ENCODE assay signal across 2 cellular contexts in genomic region chr6:470051-470900, GRCh38.
TF ChIP-seq lines count a peak whose summit lies in the region.

No MANE protein-coding gene starts in this region.

TF ChIP-seq in HepG2, 621 proteins besides CTCF, POLR2A, EP300 and RAD21 (continued from another document):
- TF ChIP-seq EED (CRISPR knock-in tag; IDR thresholded peaks at IDR 0.05), result 0 out of 2 replicates have a peak, but pooled peaks have one; percentile 39
- TF ChIP-seq FOSL2 (CRISPR knock-in tag; IDR thresholded peaks at IDR 0.05), result peak; percentile 52; the same call in 1 of the 2 replicates
- no peak for TF ChIP-seq ZNF224 (CRISPR knock-in tag; IDR thresholded peaks at IDR 0.05)
- peak; percentile 70 for TF ChIP-seq CEBPB (IDR thresholded peaks at IDR 0.05; ENCODE audit: borderline replicate concordance, low read depth, low read length)
- no peak for TF ChIP-seq NFKBIZ (CRISPR knock-in tag; IDR thresholded peaks at IDR 0.05)
- TF ChIP-seq RERE (CRISPR knock-in tag; IDR thresholded peaks at IDR 0.05; ENCODE audit: low read depth), result no peak
- TF ChIP-seq, protein P1, sequence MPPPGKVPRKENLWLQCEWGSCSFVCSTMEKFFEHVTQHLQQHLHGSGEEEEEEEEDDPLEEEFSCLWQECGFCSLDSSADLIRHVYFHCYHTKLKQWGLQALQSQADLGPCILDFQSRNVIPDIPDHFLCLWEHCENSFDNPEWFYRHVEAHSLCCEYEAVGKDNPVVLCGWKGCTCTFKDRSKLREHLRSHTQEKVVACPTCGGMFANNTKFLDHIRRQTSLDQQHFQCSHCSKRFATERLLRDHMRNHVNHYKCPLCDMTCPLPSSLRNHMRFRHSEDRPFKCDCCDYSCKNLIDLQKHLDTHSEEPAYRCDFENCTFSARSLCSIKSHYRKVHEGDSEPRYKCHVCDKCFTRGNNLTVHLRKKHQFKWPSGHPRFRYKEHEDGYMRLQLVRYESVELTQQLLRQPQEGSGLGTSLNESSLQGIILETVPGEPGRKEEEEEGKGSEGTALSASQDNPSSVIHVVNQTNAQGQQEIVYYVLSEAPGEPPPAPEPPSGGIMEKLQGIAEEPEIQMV (CRISPR knock-in tag; IDR thresholded peaks at IDR 0.05; ENCODE audit: low read depth), result no peak
- TF ChIP-seq, protein P2, sequence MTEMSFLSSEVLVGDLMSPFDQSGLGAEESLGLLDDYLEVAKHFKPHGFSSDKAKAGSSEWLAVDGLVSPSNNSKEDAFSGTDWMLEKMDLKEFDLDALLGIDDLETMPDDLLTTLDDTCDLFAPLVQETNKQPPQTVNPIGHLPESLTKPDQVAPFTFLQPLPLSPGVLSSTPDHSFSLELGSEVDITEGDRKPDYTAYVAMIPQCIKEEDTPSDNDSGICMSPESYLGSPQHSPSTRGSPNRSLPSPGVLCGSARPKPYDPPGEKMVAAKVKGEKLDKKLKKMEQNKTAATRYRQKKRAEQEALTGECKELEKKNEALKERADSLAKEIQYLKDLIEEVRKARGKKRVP (CRISPR knock-in tag; IDR thresholded peaks at IDR 0.05), result peak in 1 of 2 experiments; percentile 18; a peak in 1 of 4 replicates
- no peak for TF ChIP-seq THAP9 (CRISPR knock-in tag; IDR thresholded peaks at IDR 0.05; ENCODE audit: borderline replicate concordance)
- TF ChIP-seq NPAS2 (CRISPR knock-in tag; IDR thresholded peaks at IDR 0.05; ENCODE audit: borderline replicate concordance), result no peak

TF ChIP-seq in GM23338, 12 proteins besides CTCF, POLR2A, EP300 and RAD21 (continued from another document):
- TF ChIP-seq CREB1 (CRISPR knock-in tag; IDR thresholded peaks at IDR 0.05; ENCODE audit: low read depth), result no peak
- no peak for TF ChIP-seq ETS1 (IDR thresholded peaks at IDR 0.05)
- TF ChIP-seq, protein P3, sequence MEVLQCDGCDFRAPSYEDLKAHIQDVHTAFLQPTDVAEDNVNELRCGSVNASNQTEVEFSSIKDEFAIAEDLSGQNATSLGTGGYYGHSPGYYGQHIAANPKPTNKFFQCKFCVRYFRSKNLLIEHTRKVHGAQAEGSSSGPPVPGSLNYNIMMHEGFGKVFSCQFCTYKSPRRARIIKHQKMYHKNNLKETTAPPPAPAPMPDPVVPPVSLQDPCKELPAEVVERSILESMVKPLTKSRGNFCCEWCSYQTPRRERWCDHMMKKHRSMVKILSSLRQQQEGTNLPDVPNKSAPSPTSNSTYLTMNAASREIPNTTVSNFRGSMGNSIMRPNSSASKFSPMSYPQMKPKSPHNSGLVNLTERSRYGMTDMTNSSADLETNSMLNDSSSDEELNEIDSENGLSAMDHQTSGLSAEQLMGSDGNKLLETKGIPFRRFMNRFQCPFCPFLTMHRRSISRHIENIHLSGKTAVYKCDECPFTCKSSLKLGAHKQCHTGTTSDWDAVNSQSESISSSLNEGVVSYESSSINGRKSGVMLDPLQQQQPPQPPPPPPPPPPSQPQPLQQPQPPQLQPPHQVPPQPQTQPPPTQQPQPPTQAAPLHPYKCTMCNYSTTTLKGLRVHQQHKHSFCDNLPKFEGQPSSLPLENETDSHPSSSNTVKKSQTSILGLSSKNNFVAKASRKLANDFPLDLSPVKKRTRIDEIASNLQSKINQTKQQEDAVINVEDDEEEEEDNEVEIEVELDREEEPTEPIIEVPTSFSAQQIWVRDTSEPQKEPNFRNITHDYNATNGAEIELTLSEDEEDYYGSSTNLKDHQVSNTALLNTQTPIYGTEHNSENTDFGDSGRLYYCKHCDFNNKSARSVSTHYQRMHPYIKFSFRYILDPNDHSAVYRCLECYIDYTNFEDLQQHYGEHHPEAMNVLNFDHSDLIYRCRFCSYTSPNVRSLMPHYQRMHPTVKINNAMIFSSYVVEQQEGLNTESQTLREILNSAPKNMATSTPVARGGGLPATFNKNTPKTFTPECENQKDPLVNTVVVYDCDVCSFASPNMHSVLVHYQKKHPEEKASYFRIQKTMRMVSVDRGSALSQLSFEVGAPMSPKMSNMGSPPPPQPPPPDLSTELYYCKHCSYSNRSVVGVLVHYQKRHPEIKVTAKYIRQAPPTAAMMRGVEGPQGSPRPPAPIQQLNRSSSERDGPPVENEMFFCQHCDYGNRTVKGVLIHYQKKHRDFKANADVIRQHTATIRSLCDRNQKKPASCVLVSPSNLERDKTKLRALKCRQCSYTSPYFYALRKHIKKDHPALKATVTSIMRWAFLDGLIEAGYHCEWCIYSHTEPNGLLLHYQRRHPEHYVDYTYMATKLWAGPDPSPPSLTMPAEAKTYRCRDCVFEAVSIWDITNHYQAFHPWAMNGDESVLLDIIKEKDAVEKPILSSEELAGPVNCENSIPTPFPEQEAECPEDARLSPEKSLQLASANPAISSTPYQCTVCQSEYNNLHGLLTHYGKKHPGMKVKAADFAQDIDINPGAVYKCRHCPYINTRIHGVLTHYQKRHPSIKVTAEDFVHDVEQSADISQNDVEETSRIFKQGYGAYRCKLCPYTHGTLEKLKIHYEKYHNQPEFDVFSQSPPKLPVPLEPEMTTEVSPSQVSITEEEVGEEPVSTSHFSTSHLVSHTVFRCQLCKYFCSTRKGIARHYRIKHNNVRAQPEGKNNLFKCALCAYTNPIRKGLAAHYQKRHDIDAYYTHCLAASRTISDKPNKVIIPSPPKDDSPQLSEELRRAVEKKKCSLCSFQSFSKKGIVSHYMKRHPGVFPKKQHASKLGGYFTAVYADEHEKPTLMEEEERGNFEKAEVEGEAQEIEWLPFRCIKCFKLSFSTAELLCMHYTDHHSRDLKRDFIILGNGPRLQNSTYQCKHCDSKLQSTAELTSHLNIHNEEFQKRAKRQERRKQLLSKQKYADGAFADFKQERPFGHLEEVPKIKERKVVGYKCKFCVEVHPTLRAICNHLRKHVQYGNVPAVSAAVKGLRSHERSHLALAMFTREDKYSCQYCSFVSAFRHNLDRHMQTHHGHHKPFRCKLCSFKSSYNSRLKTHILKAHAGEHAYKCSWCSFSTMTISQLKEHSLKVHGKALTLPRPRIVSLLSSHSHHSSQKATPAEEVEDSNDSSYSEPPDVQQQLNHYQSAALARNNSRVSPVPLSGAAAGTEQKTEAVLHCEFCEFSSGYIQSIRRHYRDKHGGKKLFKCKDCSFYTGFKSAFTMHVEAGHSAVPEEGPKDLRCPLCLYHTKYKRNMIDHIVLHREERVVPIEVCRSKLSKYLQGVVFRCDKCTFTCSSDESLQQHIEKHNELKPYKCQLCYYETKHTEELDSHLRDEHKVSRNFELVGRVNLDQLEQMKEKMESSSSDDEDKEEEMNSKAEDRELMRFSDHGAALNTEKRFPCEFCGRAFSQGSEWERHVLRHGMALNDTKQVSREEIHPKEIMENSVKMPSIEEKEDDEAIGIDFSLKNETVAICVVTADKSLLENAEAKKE (CRISPR knock-in tag; IDR thresholded peaks at IDR 0.05), result no peak
- no peak for TF ChIP-seq ZNF331 (CRISPR knock-in tag; IDR thresholded peaks at IDR 0.05; ENCODE audit: low read depth)
- TF ChIP-seq JUNB (IDR thresholded peaks at IDR 0.05; ENCODE audit: unreplicated experiment), result no peak
TF ChIP-seq in GM23338: peak in this region for 0.
